Comparison of ENCODE assay signal across 21 cellular contexts in the genomic region with DNA sequence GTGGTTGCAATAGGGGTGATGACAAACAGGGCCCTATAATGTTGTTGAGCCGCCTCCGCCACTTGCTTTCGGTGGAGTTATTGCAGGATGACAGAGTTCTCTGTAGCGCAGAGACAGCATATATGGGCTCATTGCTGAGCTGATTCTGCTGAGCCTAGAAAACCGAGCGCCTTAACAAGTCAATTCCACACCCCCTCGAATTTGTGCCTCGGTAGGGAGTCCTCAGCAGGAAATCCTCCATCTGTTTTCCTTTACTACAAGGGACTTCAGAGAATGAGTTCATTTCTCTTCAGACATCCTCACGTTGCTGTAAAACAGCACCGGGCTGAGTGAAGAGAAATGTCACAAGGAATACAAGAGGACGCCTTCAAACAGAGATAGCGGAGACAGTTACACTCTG.
A peak's percentile ranks its signal among the peaks of the same experiment; 100 is the strongest.
DNase-seq lines count a peak whose midpoint lies in the region; ATAC-seq, FAIRE-seq and TF ChIP-seq lines count a peak whose summit lies in the region.
"Had no signal": no experiment of that assay in that cellular context is flagged by ENCODE, and none has a peak within 500 bp of the region (broad histone marks: within the 10 kb centered on the region; RNA-seq: fewer than 3 reads in every experiment).

No MANE protein-coding gene starts in this region.

- CTCF ChIA-PET in HEK293 (lab: Yijun Ruan, JAX), result no interaction called here
- CTCF ChIA-PET in activated CD4-positive, alpha-beta memory T cell treated with anti-CD3 and anti-CD28 coated beads, Interleukin-2, amount 10 ng/mL, durations not matched to agents 7 days and 5 days (lab: Charles Lee), result no interaction called here

- H3K4me3 Mint-ChIP-seq in astrocyte (ENCODE audit: unreplicated experiment), result no peak overlapping the region
- H3K4me3 Mint-ChIP-seq in activated CD4-positive, alpha-beta memory T cell treated with anti-CD3 and anti-CD28 coated beads, Interleukin-2, amount 10 ng/mL, durations not matched to agents 7 days and 5 days, result no peak overlapping the region
- H3K4me3 Mint-ChIP-seq: activated T-cell treated with anti-CD3 and anti-CD28 coated beads, Interleukin-2, amount 50 U/mL, for 72 hours; effector memory CD8-positive, alpha-beta T cell; stimulated activated effector memory CD8-positive, alpha-beta T cell treated with anti-CD3 and anti-CD28 coated beads, Interleukin-12 subunit alpha, Interleukin-12 subunit beta, amount 100 ng/mL, for 72 hours had no signal

- H3K36me3 Mint-ChIP-seq in astrocyte (ENCODE audit: low read depth, unreplicated experiment), result no peaks in the 10 kb centered on the region
- no peaks in the 10 kb centered on the region for H3K36me3 Mint-ChIP-seq in activated CD4-positive, alpha-beta memory T cell treated with anti-CD3 and anti-CD28 coated beads, Interleukin-2, amount 10 ng/mL, durations not matched to agents 7 days and 5 days (ENCODE audit: low read depth)
- H3K36me3 Mint-ChIP-seq: stimulated activated effector memory CD8-positive, alpha-beta T cell treated with anti-CD3 and anti-CD28 coated beads, Interleukin-12 subunit alpha, Interleukin-12 subunit beta, amount 100 ng/mL, for 72 hours had no signal

- no peaks in the 10 kb centered on the region for H3K79me2 ChIP-seq in astrocyte (ENCODE audit: insufficient read depth, low read length)

- peaks cover 2% of the 10 kb centered on the region for H3K27me3 Mint-ChIP-seq in astrocyte (ENCODE audit: low read depth, unreplicated experiment)
- no peaks in the 10 kb centered on the region for H3K27me3 Mint-ChIP-seq in activated CD4-positive, alpha-beta memory T cell treated with anti-CD3 and anti-CD28 coated beads, Interleukin-2, amount 10 ng/mL, durations not matched to agents 7 days and 5 days
- H3K27me3 Mint-ChIP-seq: effector memory CD8-positive, alpha-beta T cell had no signal

- POLR2A ChIA-PET in HEK293 (lab: Yijun Ruan, JAX), result no interaction called here
- POLR2A ChIA-PET in activated CD4-positive, alpha-beta memory T cell treated with anti-CD3 and anti-CD28 coated beads, Interleukin-2, amount 10 ng/mL, durations not matched to agents 7 days and 5 days (lab: Charles Lee), result no interaction called here

- H3K9me3 ChIP-seq in HEK293 (ENCODE audit: control insufficient read depth, insufficient read depth, low read depth, low read length) (no peaks in the 10 kb centered on the region), astrocyte (ENCODE audit: insufficient read depth, low read depth, low read length) (no peaks in the 10 kb centered on the region)
- H3K9me3 ChIP-seq: pancreas had no signal

- no peaks in the 10 kb centered on the region for H4K20me1 ChIP-seq in astrocyte (ENCODE audit: insufficient read depth, low read length)

- H3K9me3 Mint-ChIP-seq in astrocyte (ENCODE audit: unreplicated experiment), result no peaks in the 10 kb centered on the region
- H3K9me3 Mint-ChIP-seq in activated CD4-positive, alpha-beta memory T cell treated with anti-CD3 and anti-CD28 coated beads, Interleukin-2, amount 10 ng/mL, durations not matched to agents 7 days and 5 days, result peaks cover 2% of the 10 kb centered on the region
- H3K9me3 Mint-ChIP-seq: activated T-cell treated with anti-CD3 and anti-CD28 coated beads, Interleukin-2, amount 50 U/mL, for 72 hours had no signal

- no peak for FAIRE-seq in astrocyte (lab: Jason Lieb, UNC)
- FAIRE-seq: GM12891, GM19239, pancreas had no signal

- DNase-seq in astrocyte (ENCODE audit: low read depth) (no peak), inferior parietal cortex (ENCODE audit: extremely low spot score) (peak; percentile 51), sciatic nerve (ENCODE audit: low spot score) (no peak), NCI-H128 (lab: John Stamatoyannopoulos, UW; ENCODE audit: unreplicated experiment) (no peak), NCI-H2227 (lab: John Stamatoyannopoulos, UW; ENCODE audit: unreplicated experiment) (no peak), SIG-M5 (lab: John Stamatoyannopoulos, UW) (no peak)
- DNase-seq in activated CD4-positive, alpha-beta memory T cell treated with anti-CD3 and anti-CD28 coated beads, Interleukin-2, amount 10 ng/mL, durations not matched to agents 7 days and 5 days, result no peak
- DNase-seq: activated CD4-positive, alpha-beta T cell treated with anti-CD3 and anti-CD28 coated beads for 48 hours; activated T-cell treated with anti-CD3 and anti-CD28 coated beads, Interleukin-2, amount 50 U/mL, for 72 hours; AML-193; DMS79 treated with DMSO at 0.1 percent for 48 hours; effector memory CD8-positive, alpha-beta T cell; GM23248; pancreas; PC-3; stimulated activated CD4-positive, alpha-beta T cell treated with anti-CD3 and anti-CD28 coated beads, Interleukin-2, amount 100 ng/mL, for 48 hours; T-helper 1 cell had no signal

- no peak overlapping the region for H2AFZ ChIP-seq in astrocyte (ENCODE audit: low read depth, low read length)
- H2AFZ ChIP-seq: GM23248 had no signal

- no peaks in the 10 kb centered on the region for H3K36me3 ChIP-seq in HEK293 (ENCODE audit: control insufficient read depth in 2 of 2, insufficient read depth in 1 of 2, low read length in 2 of 2)
- H3K36me3 ChIP-seq in astrocyte (ENCODE audit: insufficient read depth, low read length), result no peaks in the 10 kb centered on the region
- H3K36me3 ChIP-seq: pancreas had no signal

- H3K4me3 ChIP-seq in HEK293 (ENCODE audit: low read depth, low read length), result no peak overlapping the region
- H3K4me3 ChIP-seq in astrocyte (ENCODE audit: insufficient read depth, low read depth, low read length), result no peak overlapping the region
- H3K4me3 ChIP-seq: GM23248, pancreas had no signal

- peak overlapping the region; percentile 17 for H3K4me2 ChIP-seq in astrocyte (ENCODE audit: low read length)

- H3K27me3 ChIP-seq in astrocyte (ENCODE audit: insufficient read depth, low read length), result no peaks in the 10 kb centered on the region
- H3K27me3 ChIP-seq: pancreas had no signal

- peak; percentile 43 for ATAC-seq in sciatic nerve
- ATAC-seq: activated T-cell treated with anti-CD3 and anti-CD28 coated beads, Interleukin-2, amount 50 U/mL, for 72 hours; effector memory CD8-positive, alpha-beta T cell; pancreas; PC-3; stimulated activated effector memory CD8-positive, alpha-beta T cell treated with anti-CD3 and anti-CD28 coated beads, Interleukin-12 subunit alpha, Interleukin-12 subunit beta, amount 100 ng/mL, for 72 hours had no signal

- H3K4me1 Mint-ChIP-seq in astrocyte (ENCODE audit: low read depth, unreplicated experiment), result peaks cover 6% of the 10 kb centered on the region
- no peaks in the 10 kb centered on the region for H3K4me1 Mint-ChIP-seq in activated CD4-positive, alpha-beta memory T cell treated with anti-CD3 and anti-CD28 coated beads, Interleukin-2, amount 10 ng/mL, durations not matched to agents 7 days and 5 days
- H3K4me1 Mint-ChIP-seq: stimulated activated effector memory CD8-positive, alpha-beta T cell treated with anti-CD3 and anti-CD28 coated beads, Interleukin-12 subunit alpha, Interleukin-12 subunit beta, amount 100 ng/mL, for 72 hours had no signal

- H3K27ac ChIP-seq in HEK293 (ENCODE audit: extremely low read depth, low read depth, low read length), result no peak overlapping the region
- H3K27ac ChIP-seq in astrocyte (ENCODE audit: low read depth, low read length), result no peak overlapping the region
- H3K27ac ChIP-seq: GM23248, pancreas had no signal

- no peak overlapping the region for H3K9ac ChIP-seq in astrocyte (ENCODE audit: low read length)
- H3K9ac ChIP-seq: GM23248 had no signal

- TF ChIP-seq CTCF in HEK293 (tag by site-specific recombination; IDR thresholded peaks at IDR 0.05), result no peak
- no peak for TF ChIP-seq CTCF in astrocyte (IDR thresholded peaks at IDR 0.05; ENCODE audit: insufficient read depth, low read depth, low read length)

- intact Hi-C loops in sciatic nerve (cut with DNase I), result no loop called here

- H3K27ac Mint-ChIP-seq in astrocyte (ENCODE audit: unreplicated experiment), result no peak overlapping the region
- no peak overlapping the region for H3K27ac Mint-ChIP-seq in activated CD4-positive, alpha-beta memory T cell treated with anti-CD3 and anti-CD28 coated beads, Interleukin-2, amount 10 ng/mL, durations not matched to agents 7 days and 5 days
- H3K27ac Mint-ChIP-seq: activated T-cell treated with anti-CD3 and anti-CD28 coated beads, Interleukin-2, amount 50 U/mL, for 72 hours; effector memory CD8-positive, alpha-beta T cell; stimulated activated effector memory CD8-positive, alpha-beta T cell treated with anti-CD3 and anti-CD28 coated beads, Interleukin-12 subunit alpha, Interleukin-12 subunit beta, amount 100 ng/mL, for 72 hours had no signal

- H3K4me1 ChIP-seq in HEK293 (ENCODE audit: control insufficient read depth, insufficient read depth, low read length), result no peaks in the 10 kb centered on the region
- H3K4me1 ChIP-seq in astrocyte (ENCODE audit: insufficient read depth, low read length), result no peaks in the 10 kb centered on the region
- H3K4me1 ChIP-seq: pancreas had no signal

TF ChIP-seq in HEK293, 187 proteins besides CTCF, POLR2A, EP300 and RAD21 (continues in another document):
- no peak for TF ChIP-seq ZNF560 (tag by site-specific recombination; IDR thresholded peaks at IDR 0.05; ENCODE audit: borderline replicate concordance)
- TF ChIP-seq, protein P1, sequence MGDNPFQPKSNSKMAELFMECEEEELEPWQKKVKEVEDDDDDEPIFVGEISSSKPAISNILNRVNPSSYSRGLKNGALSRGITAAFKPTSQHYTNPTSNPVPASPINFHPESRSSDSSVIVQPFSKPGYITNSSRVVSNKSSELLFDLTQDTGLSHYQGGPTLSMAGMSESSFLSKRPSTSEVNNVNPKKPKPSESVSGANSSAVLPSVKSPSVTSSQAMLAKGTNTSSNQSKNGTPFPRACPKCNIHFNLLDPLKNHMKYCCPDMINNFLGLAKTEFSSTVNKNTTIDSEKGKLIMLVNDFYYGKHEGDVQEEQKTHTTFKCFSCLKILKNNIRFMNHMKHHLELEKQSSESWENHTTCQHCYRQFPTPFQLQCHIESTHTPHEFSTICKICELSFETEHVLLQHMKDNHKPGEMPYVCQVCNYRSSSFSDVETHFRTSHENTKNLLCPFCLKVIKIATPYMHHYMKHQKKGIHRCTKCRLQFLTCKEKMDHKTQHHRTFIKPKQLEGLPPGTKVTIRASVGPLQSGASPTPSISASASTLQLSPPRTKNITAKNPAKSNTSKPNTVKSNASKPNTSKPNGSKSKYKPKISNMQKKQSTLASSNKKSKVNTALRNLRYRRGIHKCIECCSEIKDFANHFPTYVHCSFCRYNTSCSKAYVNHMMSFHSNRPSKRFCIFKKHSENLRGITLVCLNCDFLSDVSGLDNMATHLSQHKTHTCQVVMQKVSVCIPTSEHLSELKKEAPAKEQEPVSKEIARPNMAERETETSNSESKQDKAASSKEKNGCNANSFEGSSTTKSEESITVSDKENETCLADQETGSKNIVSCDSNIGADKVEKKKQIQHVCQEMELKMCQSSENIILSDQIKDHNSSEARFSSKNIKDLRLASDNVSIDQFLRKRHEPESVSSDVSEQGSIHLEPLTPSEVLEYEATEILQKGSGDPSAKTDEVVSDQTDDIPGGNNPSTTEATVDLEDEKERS (tag by site-specific recombination; IDR thresholded peaks at IDR 0.05), result no peak
